In the genomic region with DNA sequence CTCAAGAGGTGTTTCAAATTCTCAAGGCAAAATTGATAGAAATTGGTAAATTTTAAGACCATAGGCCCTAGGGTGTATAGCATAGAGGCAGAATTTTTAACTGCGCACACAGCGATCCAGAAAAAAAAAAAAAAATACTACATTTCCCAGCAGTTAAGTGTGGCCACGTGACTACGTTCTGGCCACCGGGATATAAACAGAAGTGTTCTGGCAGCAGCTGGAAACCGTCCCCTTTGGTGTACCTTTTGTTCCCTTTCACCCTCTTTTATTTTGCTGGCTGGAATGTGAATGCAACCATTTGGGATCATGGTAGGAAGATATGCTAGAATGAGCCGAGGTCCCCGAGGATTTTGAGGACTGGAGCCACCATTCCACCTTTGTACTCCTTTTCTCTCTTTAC, we compare ENCODE assay signal across 13 cellular contexts. TPM values are rescaled to one million over a fixed set of nuclear protein-coding genes. Genes with fewer than 3 reads are reported as not detected.
DNase-seq lines count a peak whose midpoint lies in the region; ATAC-seq, FAIRE-seq and TF ChIP-seq lines count a peak whose summit lies in the region.
"Had no signal": no experiment of that assay in that cellular context is flagged by ENCODE, and none has a peak within 500 bp of the region (broad histone marks: within the 10 kb centered on the region; RNA-seq: fewer than 3 reads in every experiment).

No MANE protein-coding gene starts in this region.

- H3K9me3 ChIP-seq in ascending aorta (no peaks in the 10 kb centered on the region), kidney (ENCODE audit: control insufficient read depth in 1 of 2, low read length in 2 of 2) (peaks cover 0 to 3% of the 10 kb centered on the region in 2 donors), skeletal muscle tissue (ENCODE audit: control insufficient read depth in 3 of 3, low read length in 3 of 3) (peaks cover 0 to 4% (median 0%) of the 10 kb centered on the region in 3 donors)

- H3K36me3 ChIP-seq in ascending aorta (no peaks in the 10 kb centered on the region), kidney (ENCODE audit: control insufficient read depth in 1 of 2, insufficient read depth in 2 of 2, low read length in 2 of 2) (no peaks in the 10 kb centered on the region), skeletal muscle tissue (ENCODE audit: control insufficient read depth in 3 of 3, insufficient read depth in 3 of 3, low read length in 3 of 3) (no peaks in the 10 kb centered on the region)

- H3K4me1 ChIP-seq in ascending aorta (peaks cover 8 to 43% of the 10 kb centered on the region in 2 donors), kidney (ENCODE audit: control insufficient read depth in 1 of 2, insufficient read depth in 1 of 2, low read depth in 1 of 2, low read length in 2 of 2) (peaks cover 10 to 13% of the 10 kb centered on the region in 2 donors), skeletal muscle tissue (ENCODE audit: control insufficient read depth in 3 of 3, insufficient read depth in 3 of 3, low read length in 3 of 3) (peaks cover 28 to 32% (median 31%) of the 10 kb centered on the region in 3 donors)

- ATAC-seq in HG03097 (IDR thresholded peaks at IDR 0.05; ENCODE audit: low FRiP score, unreplicated experiment) = no peak
- ATAC-seq: esophagus mucosa had no signal

- H3K9ac ChIP-seq in kidney (ENCODE audit: low read length in 2 of 2) = no peak overlapping the region
- H3K9ac ChIP-seq in skeletal muscle tissue (ENCODE audit: low read depth in 1 of 3, low read length in 3 of 3) = no peak overlapping the region

- DNase-seq in NCI-H1092 (lab: John Stamatoyannopoulos, UW) = peak; percentile 37
- DNase-seq in ascending aorta (ENCODE audit: low spot score in 2 of 2) = peak in 1 of 2 donors; percentile 71
- no peak for DNase-seq in kidney
- DNase-seq in dermis blood vessel endothelial cell = no peak
- no peak for DNase-seq in NCI-H1694 treated with DMSO at 0.1 percent for 48 hours (lab: John Stamatoyannopoulos, UW)
- DNase-seq in AG20443 (ENCODE audit: low spot score) = no peak
- DNase-seq: activated CD4-positive, CD25-positive, alpha-beta regulatory T cell treated with anti-CD3 and anti-CD28 coated beads, Interleukin-2, amount 50 U/mL, for 72 hours; NCI-H748 treated with DMSO at 0.1 percent for 48 hours had no signal

- H3K27me3 ChIP-seq in ascending aorta (no peaks in the 10 kb centered on the region), skeletal muscle tissue (ENCODE audit: control insufficient read depth in 3 of 3, insufficient read depth in 3 of 3, low read length in 3 of 3) (no peaks in the 10 kb centered on the region)

- H3K4me3 ChIP-seq in ascending aorta (peak overlapping the region in 1 of 2 donors; percentile 21), kidney (ENCODE audit: low read length in 2 of 2) (no peak overlapping the region), skeletal muscle tissue (ENCODE audit: low read length in 3 of 3) (no peak overlapping the region)
- H3K4me3 ChIP-seq: SK-N-MC had no signal

- TF ChIP-seq CTCF in ascending aorta (IDR thresholded peaks at IDR 0.05) (no peak), kidney (IDR thresholded peaks at IDR 0.05; ENCODE audit: borderline replicate concordance, extremely low read depth, insufficient read depth) (no peak)

- H3K27ac ChIP-seq in ascending aorta = peak overlapping the region; percentile 85 to 92
- peak overlapping the region; percentile 69 to 87 for H3K27ac ChIP-seq in kidney (ENCODE audit: low read depth in 2 of 2, low read length in 2 of 2)
- H3K27ac ChIP-seq in skeletal muscle tissue (ENCODE audit: low read depth, low read length) = peak overlapping the region; percentile 42
- H3K27ac ChIP-seq: SK-N-MC had no signal

- no peak for FAIRE-seq in kidney (lab: Jason Lieb, UNC)
- FAIRE-seq: GM18507 had no signal

- intact Hi-C loops in ascending aorta (cut with DNase I) (loop anchor here (1.0 to 5.0 kb wide), 2 partner anchors 54 to 80 kb away; a partner anchor contains a TSS), kidney (cut with DNase I) (no loop called here)

RNA-seq across cellular contexts. Expression of a gene that starts 52.7 kb away (rescaled TPM):
- total RNA-seq in ascending aorta (127 TPM), kidney (46.8 TPM), skeletal muscle tissue (63.7 TPM), dermis blood vessel endothelial cell (16.0 and 24.5 TPM in 2 replicates)
- 24.6 TPM for polyA plus RNA-seq in kidney (ENCODE audit: insufficient read depth, low read depth, low replicate concordance)

RNA-seq across cellular contexts. Expression of a gene that starts 54.4 kb away (rescaled TPM):
- 76.2 TPM for total RNA-seq in ascending aorta
- total RNA-seq in kidney = 64.0 TPM
- 130 TPM for polyA plus RNA-seq in kidney (ENCODE audit: insufficient read depth, low read depth, low replicate concordance)
- total RNA-seq in skeletal muscle tissue = 12.5 TPM
- total RNA-seq in dermis blood vessel endothelial cell = 40.3 and 61.4 TPM in 2 replicates
